In the genomic region with DNA sequence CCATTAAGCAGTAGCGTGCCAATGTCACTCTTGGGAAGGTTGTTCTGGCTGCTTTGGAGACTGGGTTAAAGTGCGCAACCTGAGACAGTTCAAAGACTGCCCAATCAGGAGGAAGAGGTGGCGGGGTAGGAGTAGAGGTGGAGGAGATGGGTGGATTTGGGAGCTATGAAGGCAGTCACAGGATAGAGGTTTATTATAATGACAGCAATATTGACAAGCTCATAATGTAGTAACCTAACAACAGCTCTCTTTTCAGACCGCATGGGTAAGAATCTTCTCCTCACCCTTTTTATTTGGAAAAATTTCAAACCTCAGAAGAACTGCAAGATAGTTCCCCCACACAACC, we compare ENCODE assay signal across 20 cellular contexts. TPM values are rescaled to one million over a fixed set of nuclear protein-coding genes. Genes with fewer than 3 reads are reported as not detected.
A peak's percentile ranks its signal among the peaks of the same experiment; 100 is the strongest.
DNase-seq lines count a peak whose midpoint lies in the region; ATAC-seq, FAIRE-seq and TF ChIP-seq lines count a peak whose summit lies in the region.
"Had no signal": no experiment of that assay in that cellular context is flagged by ENCODE, and none has a peak within 500 bp of the region (broad histone marks: within the 10 kb centered on the region; RNA-seq: fewer than 3 reads in every experiment).

No MANE protein-coding gene starts in this region.

- TF ChIP-seq POLR2A in HepG2 (IDR thresholded peaks at IDR 0.05; ENCODE audit: insufficient read depth in 1 of 2, low read depth in 2 of 2, low read length in 2 of 2) = peak in 1 of 2 experiments; percentile 34; a peak in 1 of 4 replicates
- no peak for TF ChIP-seq POLR2A in GM12891 (IDR thresholded peaks at IDR 0.05; ENCODE audit: low read depth, low read length)

- H3K36me3 ChIP-seq in HepG2 (replicated peaks in 1 of 2; ENCODE audit: control insufficient read depth in 1 of 2, insufficient read depth in 2 of 2, low read length in 2 of 2) (no peaks in the 10 kb centered on the region), HAP-1 (replicated peaks) (no peaks in the 10 kb centered on the region)
- H3K36me3 ChIP-seq: lower lobe of right lung, spleen had no signal

- H3K9me3 ChIP-seq in HepG2 (ENCODE audit: low read length) = no peaks in the 10 kb centered on the region
- H3K9me3 ChIP-seq in HAP-1 = no peaks in the 10 kb centered on the region
- H3K9me3 ChIP-seq: lower lobe of right lung, spleen had no signal

- intact Hi-C loops in HepG2 (cut with micrococcal nuclease; ENCODE audit: unreplicated experiment) = no loop called here

- BruUV-seq in HepG2 (replicated peaks; lab: Mats Ljungman, UMichigan) = no TSS peak

- H3K9ac ChIP-seq in HepG2 (ENCODE audit: insufficient read depth, low read depth, low read length) = peak overlapping the region; percentile 7; the same call in 1 of the 2 replicates

- DNase-seq in Caki2 (ENCODE audit: low read depth) = peak; percentile 49
- DNase-seq in HEK293T (ENCODE audit: extremely low spot score) = no peak
- DNase-seq in SW480 (ENCODE audit: low spot score) = peak; percentile 12
- no peak for DNase-seq in HepG2 (ENCODE audit: low spot score)
- no peak for DNase-seq in GM12891 (ENCODE audit: insufficient read length, low spot score)
- no peak for DNase-seq in NCI-H2081 treated with DMSO at 0.1 percent for 48 hours (lab: John Stamatoyannopoulos, UW)
- no peak for DNase-seq in HAP-1 (ENCODE audit: low spot score in 2 of 2)
- DNase-seq: activated CD4-positive, alpha-beta T cell treated with anti-CD3 and anti-CD28 coated beads, Interleukin-2, amount 10 ng/mL, durations not matched to agents 24 days and 14 days; cerebellar nuclear complex; foreskin keratinocyte; lower lobe of right lung; NCI-H146; NCI-H524 treated with DMSO at 0.1 percent for 48 hours; spleen; stimulated activated CD4-positive, alpha-beta T cell treated with anti-CD3 and anti-CD28 coated beads, Interleukin-4, amount 100 ng/mL, for 1 hour; stimulated activated naive CD8-positive, alpha-beta T cell treated with anti-CD3 and anti-CD28 coated beads, Interleukin-15, Interleukin-2, amounts not matched to agents 100 U/mL and 50 U/mL, for 24 hours; T-helper 2 cell had no signal

- WGBS in HepG2 (ENCODE audit: low lambda C conversion rate) = 21% methylated on average over 4 of the region's 4 CpGs

- in situ Hi-C loops in Caki2 (cut with HindIII; ENCODE audit: low pct_unique_long_range_greater_than_20kb, low sequenced_read_pairs) = no loop called here
- in situ Hi-C loops in HepG2 (cut with HindIII; ENCODE audit: extremely low pct_ligation_motif_present, low pct_unique_long_range_greater_than_20kb) = no loop called here
- in situ Hi-C loops in HAP-1 (cut with MboI; ENCODE audit: low sequenced_read_pairs) = no loop called here

- TF ChIP-seq EP300 in HepG2 (IDR thresholded peaks at IDR 0.05; ENCODE audit: low read depth in 2 of 2, low read length in 2 of 2) = no peak
- no peak for TF ChIP-seq EP300 in HepG2 (CRISPR knock-in tag; IDR thresholded peaks at IDR 0.05; ENCODE audit: borderline replicate concordance)

- CTCF ChIA-PET in HEK293T (lab: Yijun Ruan, JAX) (interaction anchor here (0.6 to 1.0 kb wide), 3 partner anchors 88 to 171 kb away, joined by 3 to 4 read pairs (median 3); no protein-coding TSS in a partner anchor), HepG2 (lab: Yijun Ruan, JAX; ENCODE audit: low intra/inter-chr PET ratio, low total read pairs) (no interaction called here)

- no peak for TF ChIP-seq CTCF in HepG2 (CRISPR knock-in tag; IDR thresholded peaks at IDR 0.05)

- no peak overlapping the region for H2AFZ ChIP-seq in HepG2 (ENCODE audit: low read length)

- no peak overlapping the region for H3K27ac ChIP-seq in HepG2 (ENCODE audit: extremely low read length, insufficient read depth, low read length)
- H3K27ac ChIP-seq: C4-2B, foreskin keratinocyte, lower lobe of right lung, spleen had no signal

- H3K27me3 ChIP-seq in HepG2 (ENCODE audit: control insufficient read depth in 1 of 2, insufficient read depth in 2 of 2, low read length in 2 of 2) (no peaks in the 10 kb centered on the region), HAP-1 (ENCODE audit: low read depth) (no peaks in the 10 kb centered on the region)
- H3K27me3 ChIP-seq: foreskin keratinocyte, spleen had no signal

- H3K79me2 ChIP-seq in HepG2 (ENCODE audit: insufficient read depth, low read length) = no peaks in the 10 kb centered on the region

- TF ChIP-seq RAD21 in HepG2 (CRISPR knock-in tag; IDR thresholded peaks at IDR 0.05) = no peak

- H3K4me2 ChIP-seq in HepG2 (ENCODE audit: low read depth, low read length) = peak overlapping the region; percentile 70

- FAIRE-seq in HepG2 (lab: Jason Lieb, UNC) = no peak
- FAIRE-seq in GM12891 (lab: Jason Lieb, UNC) = no peak

- peaks cover 41% of the 10 kb centered on the region for H3K4me1 ChIP-seq in HepG2 (ENCODE audit: insufficient read depth, low read length)
- peaks cover 3% of the 10 kb centered on the region; the same call in 1 of the 2 replicates for H3K4me1 ChIP-seq in HAP-1
- H3K4me1 ChIP-seq: foreskin keratinocyte, lower lobe of right lung had no signal

- H3K4me3 ChIP-seq in HepG2 (replicated peaks in 1 of 3; ENCODE audit: insufficient read depth in 1 of 3, low read depth in 2 of 3, low read length in 3 of 3) = peak overlapping the region in 1 of 3 experiments; percentile 12; a peak in 1 of 6 replicates
- no peak overlapping the region for H3K4me3 ChIP-seq in HAP-1
- H3K4me3 ChIP-seq: lower lobe of right lung, spleen had no signal

- no peaks in the 10 kb centered on the region for H4K20me1 ChIP-seq in HepG2 (ENCODE audit: insufficient read depth, low read length)

- ATAC-seq in HepG2 = peak; percentile 76
- ATAC-seq in HG02678 (IDR thresholded peaks at IDR 0.05; ENCODE audit: unreplicated experiment) = no peak
- ATAC-seq: activated T-helper 17 cell treated with anti-CD3 and anti-CD28 coated beads, Interleukin-2, amount 50 U/mL, for 72 hours; foreskin keratinocyte; lower lobe of right lung; stimulated activated naive CD8-positive, alpha-beta T cell treated with anti-CD3 and anti-CD28 coated beads, Interleukin-15, Interleukin-2, amounts not matched to agents 100 U/mL and 50 U/mL, for 24 hours had no signal

- POLR2A ChIA-PET in HEK293T (lab: Yijun Ruan, JAX) (interaction anchor here (0.7 to 0.9 kb wide), 2 partner anchors 12 to 45 kb away, joined by 3 read pairs; no protein-coding TSS in a partner anchor), HepG2 (lab: Yijun Ruan, JAX) (interaction anchor here (0.6 to 1.4 kb wide), 5 partner anchors 19 to 86 kb away, joined by 3 to 5 read pairs (median 3); partner anchors contain the start of gene HPD)

RNA-seq across cellular contexts. Expression of gene PSMD9, which starts 5.3 kb away (rescaled TPM):
- 157 and 191 TPM in 2 replicates for total RNA-seq in Caki2 (2014; rRNA removed; shearing (Covaris generic); ENCODE audit: low replicate concordance)
- total RNA-seq in HepG2 (2016; rRNA removed; fragmentation: Illumina TruSeq; extraction: Trizol) = 61.1 and 73.9 TPM in 2 replicates
- total RNA-seq in HepG2 (2016; cell fraction: cytosol; rRNA removed; fragmentation: Illumina TruSeq; extraction: Trizol; ENCODE audit: low read depth) = 14.7 and 17.8 TPM in 2 replicates
- 63.0 and 75.8 TPM in 2 replicates for total RNA-seq in HepG2 (2016; cell fraction: insoluble cytoplasmic fraction; rRNA removed; fragmentation: Illumina TruSeq; extraction: Trizol)
- 38.8 and 40.2 TPM in 2 replicates for total RNA-seq in HepG2 (2016; cell fraction: membrane; rRNA removed; fragmentation: Illumina TruSeq; extraction: Trizol)
- 22.0 and 27.1 TPM in 2 replicates for total RNA-seq in HepG2 (2016; cell fraction: nucleus; rRNA removed; fragmentation: Illumina TruSeq; extraction: Trizol)
- polyA plus RNA-seq in HepG2 (2011; rRNA removed) = 41.4 and 53.5 TPM in 2 replicates
- 57.2 and 69.0 TPM in 2 replicates for polyA plus RNA-seq in HepG2 (2011; cell fraction: cytosol; rRNA removed)
- 31.9 and 34.9 TPM in 2 replicates for polyA plus RNA-seq in HepG2 (2011; cell fraction: nucleus; rRNA removed)
- polyA plus RNA-seq in HepG2 (2012) = 23.2 and 36.0 TPM in 2 replicates
- polyA plus RNA-seq in HepG2 (2016; cell fraction: cytosol; fragmentation: Illumina TruSeq; extraction: Trizol; ENCODE audit: low read depth) = 21.2 and 23.3 TPM in 2 replicates
- polyA plus RNA-seq in HepG2 (2016; cell fraction: insoluble cytoplasmic fraction; fragmentation: Illumina TruSeq; extraction: Trizol; ENCODE audit: low read depth) = 65.4 and 77.3 TPM in 2 replicates
- 29.7 and 32.9 TPM in 2 replicates for polyA plus RNA-seq in HepG2 (2016; cell fraction: membrane; fragmentation: Illumina TruSeq; extraction: Trizol; ENCODE audit: low read depth)
- 33.3 and 37.2 TPM in 2 replicates for polyA plus RNA-seq in HepG2 (2016; cell fraction: nucleus; fragmentation: Illumina TruSeq; extraction: Trizol; ENCODE audit: insufficient read depth, low read depth)
- 23.4 and 46.9 TPM in 2 replicates for polyA minus RNA-seq in HepG2 (2011; rRNA and poly(A)+ RNA removed; ENCODE audit: low replicate concordance)
- 18.2 and 20.5 TPM in 2 replicates for polyA minus RNA-seq in HepG2 (2011; cell fraction: cytosol; rRNA and poly(A)+ RNA removed)
- polyA minus RNA-seq in HepG2 (2011; cell fraction: nucleus; rRNA and poly(A)+ RNA removed) = 13.0 and 21.1 TPM in 2 replicates
- polyA plus RNA-seq in GM12891 (2012; ENCODE audit: low read depth, missing spikeins) = 40.6 TPM

RNA-seq across cellular contexts. Expression of gene HPD, which starts 24.6 kb away (rescaled TPM):
- 12.7 and 13.4 TPM in 2 replicates for total RNA-seq in Caki2 (2014; rRNA removed; shearing (Covaris generic); ENCODE audit: low replicate concordance)
- total RNA-seq in HepG2 (2016; rRNA removed; fragmentation: Illumina TruSeq; extraction: Trizol) = 120 and 138 TPM in 2 replicates
- total RNA-seq in HepG2 (2016; cell fraction: cytosol; rRNA removed; fragmentation: Illumina TruSeq; extraction: Trizol; ENCODE audit: low read depth) = 101 and 114 TPM in 2 replicates
- 120 and 121 TPM in 2 replicates for total RNA-seq in HepG2 (2016; cell fraction: insoluble cytoplasmic fraction; rRNA removed; fragmentation: Illumina TruSeq; extraction: Trizol)
- 212 and 224 TPM in 2 replicates for total RNA-seq in HepG2 (2016; cell fraction: membrane; rRNA removed; fragmentation: Illumina TruSeq; extraction: Trizol)
- total RNA-seq in HepG2 (2016; cell fraction: nucleus; rRNA removed; fragmentation: Illumina TruSeq; extraction: Trizol) = 62.9 and 70.7 TPM in 2 replicates
- 195 and 197 TPM in 2 replicates for polyA plus RNA-seq in HepG2 (2011; rRNA removed)
- 257 and 265 TPM in 2 replicates for polyA plus RNA-seq in HepG2 (2011; cell fraction: cytosol; rRNA removed)
- polyA plus RNA-seq in HepG2 (2011; cell fraction: nucleus; rRNA removed) = 119 and 130 TPM in 2 replicates
- polyA plus RNA-seq in HepG2 (2012) = 157 and 186 TPM in 2 replicates
- 191 and 212 TPM in 2 replicates for polyA plus RNA-seq in HepG2 (2016; cell fraction: cytosol; fragmentation: Illumina TruSeq; extraction: Trizol; ENCODE audit: low read depth)
- 130 and 165 TPM in 2 replicates for polyA plus RNA-seq in HepG2 (2016; cell fraction: insoluble cytoplasmic fraction; fragmentation: Illumina TruSeq; extraction: Trizol; ENCODE audit: low read depth)
- polyA plus RNA-seq in HepG2 (2016; cell fraction: membrane; fragmentation: Illumina TruSeq; extraction: Trizol; ENCODE audit: low read depth) = 312 and 339 TPM in 2 replicates
- polyA plus RNA-seq in HepG2 (2016; cell fraction: nucleus; fragmentation: Illumina TruSeq; extraction: Trizol; ENCODE audit: insufficient read depth, low read depth) = 122 and 126 TPM in 2 replicates
- 5.0 and 114 TPM in 2 replicates for polyA minus RNA-seq in HepG2 (2011; rRNA and poly(A)+ RNA removed; ENCODE audit: low replicate concordance)
- polyA minus RNA-seq in HepG2 (2011; cell fraction: cytosol; rRNA and poly(A)+ RNA removed) = 74.4 and 100 TPM in 2 replicates
- 56.0 and 68.5 TPM in 2 replicates for polyA minus RNA-seq in HepG2 (2011; cell fraction: nucleus; rRNA and poly(A)+ RNA removed)
- polyA plus RNA-seq in GM12891 (2012; ENCODE audit: low read depth, missing spikeins) = 0.49 TPM
- total RNA-seq: activated CD4-positive, alpha-beta T cell treated with anti-CD3 and anti-CD28 coated beads, Interleukin-2, amount 10 ng/mL, durations not matched to agents 24 days and 14 days; activated T-helper 17 cell treated with anti-CD3 and anti-CD28 coated beads, Interleukin-2, amount 50 U/mL, for 72 hours; foreskin keratinocyte had no signal
- polyA plus RNA-seq: foreskin keratinocyte had no signal

RNA-seq across cellular contexts. Expression of gene CFAP251, which starts 35.1 kb away (rescaled TPM):
- 10.8 and 12.3 TPM in 2 replicates for total RNA-seq in Caki2 (2014; rRNA removed; shearing (Covaris generic); ENCODE audit: low replicate concordance)
- total RNA-seq in HepG2 (2016; rRNA removed; fragmentation: Illumina TruSeq; extraction: Trizol) = 0.07 and 0.42 TPM in 2 replicates
- 0.51 and 0.97 TPM in 2 replicates for total RNA-seq in HepG2 (2016; cell fraction: cytosol; rRNA removed; fragmentation: Illumina TruSeq; extraction: Trizol; ENCODE audit: low read depth)
- 0.42 and 0.54 TPM in 2 replicates for total RNA-seq in HepG2 (2016; cell fraction: insoluble cytoplasmic fraction; rRNA removed; fragmentation: Illumina TruSeq; extraction: Trizol)
- 0.53 and 0.72 TPM in 2 replicates for total RNA-seq in HepG2 (2016; cell fraction: membrane; rRNA removed; fragmentation: Illumina TruSeq; extraction: Trizol)
- total RNA-seq in HepG2 (2016; cell fraction: nucleus; rRNA removed; fragmentation: Illumina TruSeq; extraction: Trizol) = 0.75 and 1.1 TPM in 2 replicates
- 0.30 and 0.47 TPM in 2 replicates for polyA plus RNA-seq in HepG2 (2011; rRNA removed)
- polyA plus RNA-seq in HepG2 (2011; cell fraction: cytosol; rRNA removed) = 0.11 and 0.17 TPM in 2 replicates
- polyA plus RNA-seq in HepG2 (2011; cell fraction: nucleus; rRNA removed) = 0.72 and 1.5 TPM in 2 replicates
- 0.35 and 0.41 TPM in 2 replicates for polyA plus RNA-seq in HepG2 (2012)
- 0.07 and 0.12 TPM in 2 replicates for polyA plus RNA-seq in HepG2 (2016; cell fraction: cytosol; fragmentation: Illumina TruSeq; extraction: Trizol; ENCODE audit: low read depth)
- 0.17 and 0.42 TPM in 2 replicates for polyA plus RNA-seq in HepG2 (2016; cell fraction: insoluble cytoplasmic fraction; fragmentation: Illumina TruSeq; extraction: Trizol; ENCODE audit: low read depth)
- polyA plus RNA-seq in HepG2 (2016; cell fraction: membrane; fragmentation: Illumina TruSeq; extraction: Trizol; ENCODE audit: low read depth) = 0.06 TPM in 1 of 2 replicates, not detected in the other
- 1.00 and 1.2 TPM in 2 replicates for polyA plus RNA-seq in HepG2 (2016; cell fraction: nucleus; fragmentation: Illumina TruSeq; extraction: Trizol; ENCODE audit: insufficient read depth, low read depth)
- polyA minus RNA-seq in HepG2 (2011; rRNA and poly(A)+ RNA removed; ENCODE audit: low replicate concordance) = 0.58 and 2.4 TPM in 2 replicates
- not detected in 2 replicates for polyA minus RNA-seq in HepG2 (2011; cell fraction: cytosol; rRNA and poly(A)+ RNA removed)
- 2.2 and 3.7 TPM in 2 replicates for polyA minus RNA-seq in HepG2 (2011; cell fraction: nucleus; rRNA and poly(A)+ RNA removed)
- 1.8 TPM for polyA plus RNA-seq in GM12891 (2012; ENCODE audit: low read depth, missing spikeins)

Comparison
In these comparisons a context has a peak if more than half of its experiments do, and no peak if none do; other contexts are left out.
1. DNase-seq: peak in Caki2 (single experiment) and SW480 (single experiment); none in HEK293T (single experiment), HepG2 (single experiment), GM12891 (single experiment), NCI-H2081 treated with DMSO at 0.1 percent for 48 hours (single experiment) and HAP-1 (0 of 2).